Comparison of ENCODE assay signal across 17 cellular contexts in genomic region chr16:66692341-66692740, GRCh38. TPM values are rescaled to one million over a fixed set of nuclear protein-coding genes. Genes with fewer than 3 reads are reported as not detected.
DNase-seq lines count a peak whose midpoint lies in the region; ATAC-seq, FAIRE-seq and TF ChIP-seq lines count a peak whose summit lies in the region.
"Had no signal": no experiment of that assay in that cellular context is flagged by ENCODE, and none has a peak within 500 bp of the region (broad histone marks: within the 10 kb centered on the region; RNA-seq: fewer than 3 reads in every experiment).

No MANE protein-coding gene starts in this region.

- no TSS peak for BruUV-seq in K562 (replicated peaks; lab: Mats Ljungman, UMichigan)

- no peak for TF ChIP-seq POLR2A in K562 (conservative IDR thresholded peaks at IDR 0.05)

- H3K27me3 ChIP-seq in K562 (ENCODE audit: control insufficient read depth in 2 of 2, insufficient read depth in 2 of 2, low read length in 2 of 2): no peaks in the 10 kb centered on the region
- H3K27me3 ChIP-seq in upper lobe of right lung: no peaks in the 10 kb centered on the region
- no peaks in the 10 kb centered on the region for H3K27me3 ChIP-seq in smooth muscle cell (ENCODE audit: low read depth)

- H3K4me3 ChIP-seq in K562: no peak overlapping the region
- H3K4me3 ChIP-seq in upper lobe of right lung: no peak overlapping the region
- no peak overlapping the region for H3K4me3 ChIP-seq in smooth muscle cell

- H3K27ac ChIP-seq in K562 (ENCODE audit: extremely low read depth, low read depth, low read length) (no peak overlapping the region), upper lobe of right lung (no peak overlapping the region), smooth muscle cell (ENCODE audit: low read depth) (no peak overlapping the region)
- H3K27ac ChIP-seq: C4-2B had no signal

- TF ChIP-seq RAD21 in K562 (CRISPR knock-in tag; conservative IDR thresholded peaks at IDR 0.05 in 1 of 2, IDR thresholded peaks at IDR 0.05 in 1 of 2): no peak

- no peak for TF ChIP-seq EP300 in K562 (IDR thresholded peaks at IDR 0.05; ENCODE audit: low read length)

- no peaks in the 10 kb centered on the region for H3K9me1 ChIP-seq in K562 (ENCODE audit: control insufficient read depth, insufficient read depth, low read length)

- H3K4me1 ChIP-seq in K562 (replicated peaks in 1 of 2; ENCODE audit: control insufficient read depth in 2 of 2, insufficient read depth in 2 of 2, low read length in 2 of 2): peaks cover 23 to 27% of the 10 kb centered on the region in 2 experiments
- H3K4me1 ChIP-seq in upper lobe of right lung: peaks cover 14% of the 10 kb centered on the region
- peaks cover 12% of the 10 kb centered on the region for H3K4me1 ChIP-seq in smooth muscle cell (ENCODE audit: low read depth)

- TF ChIP-seq CTCF in K562 (IDR thresholded peaks at IDR 0.05 in 2 of 3, conservative IDR thresholded peaks at IDR 0.05 in 1 of 3; ENCODE audit: insufficient read depth in 2 of 3, low read depth in 1 of 3, low read length in 3 of 3) (no peak), upper lobe of right lung (IDR thresholded peaks at IDR 0.05) (no peak), smooth muscle cell (IDR thresholded peaks at IDR 0.05; ENCODE audit: borderline replicate concordance, insufficient read depth, poor library complexity, severe bottlenecking) (no peak)

- H3F3A ChIP-seq in smooth muscle cell (ENCODE audit: low read depth): no peaks in the 10 kb centered on the region

- in situ Hi-C loops in K562 (cut with MboI): no loop called here

- POLR2A ChIA-PET in K562 (lab: Yijun Ruan, JAX): interaction anchor here (0.6 to 1.2 kb wide), 2 partner anchors 18 to 29 kb away, joined by 3 to 4 read pairs; no protein-coding TSS in a partner anchor

- H3K9me3 ChIP-seq in K562 (replicated peaks; ENCODE audit: control insufficient read depth, insufficient read depth, low read depth, low read length) (no peaks in the 10 kb centered on the region), upper lobe of right lung (no peaks in the 10 kb centered on the region), smooth muscle cell (replicated peaks; ENCODE audit: low read depth) (no peaks in the 10 kb centered on the region)
- H3K9me3 ChIP-seq: SK-N-SH had no signal

- H4K20me1 ChIP-seq in K562 (replicated peaks; ENCODE audit: control insufficient read depth, insufficient read depth, low read length) (peaks cover 9% of the 10 kb centered on the region; the same call in 1 of the 2 replicates), smooth muscle cell (ENCODE audit: low read depth) (peaks cover 49% of the 10 kb centered on the region)

- H3K36me3 ChIP-seq in K562 (ENCODE audit: control insufficient read depth, insufficient read depth, low read length) (peaks cover 5% of the 10 kb centered on the region; the same call in 1 of the 3 replicates), upper lobe of right lung (no peaks in the 10 kb centered on the region), smooth muscle cell (ENCODE audit: low read depth) (no peaks in the 10 kb centered on the region)

- no peak overlapping the region for H3K4me2 ChIP-seq in K562 (ENCODE audit: insufficient read depth, low read length)
- no peak overlapping the region for H3K4me2 ChIP-seq in smooth muscle cell
- H3K4me2 ChIP-seq: SK-N-SH had no signal

- 71% methylated on average over 6 of the region's 6 CpGs for WGBS in K562 (ENCODE audit: insufficient coverage, low coverage, missing lambda C conversion rate)
- WGBS in smooth muscle cell (ENCODE audit: low lambda C conversion rate): 88% methylated on average over 6 of the region's 6 CpGs

- ATAC-seq in K562 (no peak), upper lobe of right lung (no peak)

- intact Hi-C loops in K562 (cut with micrococcal nuclease): loop anchor here (5.0 kb wide), 1 partner anchor 85 kb away; no protein-coding TSS in a partner anchor
- intact Hi-C loops in upper lobe of right lung (cut with DNase I): no loop called here

- H3K79me2 ChIP-seq in K562 (ENCODE audit: control insufficient read depth, insufficient read depth, low read length): peaks cover 39% of the 10 kb centered on the region
- peaks cover 21% of the 10 kb centered on the region for H3K79me2 ChIP-seq in smooth muscle cell (ENCODE audit: low read depth)

- H3K9ac ChIP-seq in K562 (ENCODE audit: insufficient read depth in 1 of 2, low read depth in 2 of 2, low read length in 2 of 2): no peak overlapping the region
- no peak overlapping the region for H3K9ac ChIP-seq in smooth muscle cell (ENCODE audit: low read depth)
- H3K9ac ChIP-seq: SK-N-SH had no signal

- CTCF ChIA-PET in K562 (lab: Yijun Ruan, JAX; ENCODE audit: low intra/inter-chr PET ratio): no interaction called here

- DNase-seq in M059J (ENCODE audit: low read depth): peak; percentile 58
- DNase-seq in K562 (ENCODE audit: extremely low read depth in 1 of 4, low spot score in 3 of 4): no peak
- DNase-seq in islet precursor cell: peak; percentile 39
- peak; percentile 17 for DNase-seq in upper lobe of right lung
- no peak for DNase-seq in smooth muscle cell (lab: John Stamatoyannopoulos, UW; ENCODE audit: unreplicated experiment)
- DNase-seq in SIG-M5 treated with dmso at 0.1 percent for 504 hours (lab: John Stamatoyannopoulos, UW; ENCODE audit: unreplicated experiment): no peak
- DNase-seq in GDM1 (lab: John Stamatoyannopoulos, UW): no peak
- DNase-seq: GOT3, HFFc6, Karpas-422, NCI-H187, NCI-H446, NCI-H748 treated with DMSO at 0.1 percent for 48 hours, Right ventricle myocardium superior, SK-N-SH had no signal

- FAIRE-seq in K562 (lab: Jason Lieb, UNC): no peak
- FAIRE-seq: GM12892 had no signal

- no peak overlapping the region for H2AFZ ChIP-seq in K562 (ENCODE audit: low read depth, low read length)
- H2AFZ ChIP-seq in smooth muscle cell (ENCODE audit: low read depth): no peak overlapping the region

TF ChIP-seq in K562, 482 proteins besides CTCF, POLR2A, EP300 and RAD21:
- peak; percentile 78 for TF ChIP-seq NFIC (IDR thresholded peaks at IDR 0.05)
- TF ChIP-seq ZNF280A (IDR thresholded peaks at IDR 0.05; ENCODE audit: low read depth, partially characterized antibody): no peak

RNA-seq across cellular contexts. Expression of gene CMTM4, which starts 4.2 kb away (rescaled TPM):
- total RNA-seq in M059J (2014; rRNA removed; shearing (Covaris generic)): 15.2 and 18.4 TPM in 2 replicates
- 32.4 and 38.7 TPM in 2 replicates for total RNA-seq in K562 (2011; cell fraction: chromatin; rRNA removed; ENCODE audit: low replicate concordance)
- total RNA-seq in K562 (2011; cell fraction: nucleolus; rRNA removed): 32.0 and 33.0 TPM in 2 replicates
- 38.0 and 47.5 TPM in 2 replicates for total RNA-seq in K562 (2011; cell fraction: nucleoplasm; rRNA removed)
- 11.6 and 13.3 TPM in 2 replicates for total RNA-seq in K562 (2014; rRNA removed)
- 14.9 and 15.2 TPM in 2 replicates for total RNA-seq in K562 (2014; rRNA removed; fragmentation: Illumina TruSeq; extraction: Trizol)
- total RNA-seq in K562 (2015; rRNA removed; fragmentation: Illumina TruSeq; extraction: Trizol): 11.1 and 12.3 TPM in 2 replicates
- total RNA-seq in K562 (2021): 19.5 and 19.9 TPM in 2 replicates
- 21.3 and 24.0 TPM in 2 replicates for polyA plus RNA-seq in K562 (2011; rRNA removed)
- polyA plus RNA-seq in K562 (2011; cell fraction: cytosol; rRNA removed): 19.3 and 28.8 TPM in 2 replicates
- 57.4 and 63.9 TPM in 2 replicates for polyA plus RNA-seq in K562 (2011; cell fraction: nucleus; rRNA removed)
- 9.5 and 12.6 TPM in 2 replicates for polyA plus RNA-seq in K562 (2012)
- 12.5 and 12.9 TPM in 2 replicates for polyA plus RNA-seq in K562 (2014; fragmentation: Illumina TruSeq; extraction: Trizol)
- 1 to 10 TPM; 2.0 to 2.3 TPM for polyA plus RNA-seq in K562 (2014; fragmentation: Nextera tagmentation; extraction: Ambion mirVana)
- polyA plus RNA-seq in K562 (2014; rRNA removed): 13.5 and 16.2 TPM in 2 replicates
- polyA minus RNA-seq in K562 (2011; rRNA and poly(A)+ RNA removed): 22.2 and 25.2 TPM in 2 replicates
- polyA minus RNA-seq in K562 (2011; cell fraction: cytosol; rRNA and poly(A)+ RNA removed): 17.4 and 18.7 TPM in 2 replicates
- 13.3 and 20.4 TPM in 2 replicates for polyA minus RNA-seq in K562 (2011; cell fraction: nucleus; rRNA and poly(A)+ RNA removed)
- 58.0 TPM for total RNA-seq in upper lobe of right lung
- 25.2 and 27.0 TPM in 2 replicates for total RNA-seq in smooth muscle cell
- 7.2 and 9.2 TPM in 2 replicates for polyA plus RNA-seq in smooth muscle cell

RNA-seq across cellular contexts. Expression of gene DYNC1LI2, which starts 59.1 kb away (rescaled TPM):
- 79.5 and 92.4 TPM in 2 replicates for total RNA-seq in M059J (2014; rRNA removed; shearing (Covaris generic))
- total RNA-seq in K562 (2011; cell fraction: chromatin; rRNA removed; ENCODE audit: low replicate concordance): 247 and 297 TPM in 2 replicates
- 102 and 117 TPM in 2 replicates for total RNA-seq in K562 (2011; cell fraction: nucleolus; rRNA removed)
- 156 and 208 TPM in 2 replicates for total RNA-seq in K562 (2011; cell fraction: nucleoplasm; rRNA removed)
- 33.3 and 53.3 TPM in 2 replicates for total RNA-seq in K562 (2014; rRNA removed)
- 35.1 and 40.0 TPM in 2 replicates for total RNA-seq in K562 (2014; rRNA removed; fragmentation: Illumina TruSeq; extraction: Trizol)
- total RNA-seq in K562 (2015; rRNA removed; fragmentation: Illumina TruSeq; extraction: Trizol): 38.2 and 39.7 TPM in 2 replicates
- 40.8 and 48.9 TPM in 2 replicates for total RNA-seq in K562 (2021)
- polyA plus RNA-seq in K562 (2011; rRNA removed): 40.2 and 44.5 TPM in 2 replicates
- polyA plus RNA-seq in K562 (2011; cell fraction: cytosol; rRNA removed): 16.7 and 24.3 TPM in 2 replicates
- polyA plus RNA-seq in K562 (2011; cell fraction: nucleus; rRNA removed): 140 and 177 TPM in 2 replicates
- 25.0 and 29.6 TPM in 2 replicates for polyA plus RNA-seq in K562 (2012)
- polyA plus RNA-seq in K562 (2014; fragmentation: Illumina TruSeq; extraction: Trizol): 31.7 and 39.4 TPM in 2 replicates
- 1 to 10 TPM; 5.1 to 7.0 TPM for polyA plus RNA-seq in K562 (2014; fragmentation: Nextera tagmentation; extraction: Ambion mirVana)
- 47.6 and 47.8 TPM in 2 replicates for polyA plus RNA-seq in K562 (2014; rRNA removed)
- 35.7 and 40.6 TPM in 2 replicates for polyA minus RNA-seq in K562 (2011; rRNA and poly(A)+ RNA removed)
- polyA minus RNA-seq in K562 (2011; cell fraction: cytosol; rRNA and poly(A)+ RNA removed): 22.7 and 23.1 TPM in 2 replicates
- 47.3 and 62.5 TPM in 2 replicates for polyA minus RNA-seq in K562 (2011; cell fraction: nucleus; rRNA and poly(A)+ RNA removed)
- 122 TPM for total RNA-seq in upper lobe of right lung
- 74.1 and 101 TPM in 2 replicates for total RNA-seq in smooth muscle cell
- polyA plus RNA-seq in smooth muscle cell: 90.8 and 134 TPM in 2 replicates

Comparison
In these comparisons a context has a peak if more than half of its experiments do, and no peak if none do; other contexts are left out.
1. DNase-seq: peak in M059J (single experiment), islet precursor cell (single experiment) and upper lobe of right lung (single experiment); none in K562 (0 of 4), smooth muscle cell (single experiment), SIG-M5 treated with dmso at 0.1 percent for 504 hours (single experiment) and GDM1 (single experiment).